In genomic region chr10:91592282-91593020, GRCh38 we compare ENCODE assay signal across 14 cellular contexts.
A peak's percentile ranks its signal among the peaks of the same experiment; 100 is the strongest.
DNase-seq lines count a peak whose midpoint lies in the region; ATAC-seq and TF ChIP-seq lines count a peak whose summit lies in the region.
"Had no signal": no experiment of that assay in that cellular context is flagged by ENCODE, and none has a peak within 500 bp of the region (broad histone marks: within the 10 kb centered on the region; RNA-seq: fewer than 3 reads in every experiment).

No MANE protein-coding gene starts in this region.

- TF ChIP-seq CTCF in tibial artery (IDR thresholded peaks at IDR 0.05), result no peak

- no peak overlapping the region for H3K9ac ChIP-seq in mucosa of rectum (ENCODE audit: low read depth in 1 of 2, low read length in 2 of 2)

- H3K36me3 ChIP-seq in mucosa of rectum (ENCODE audit: control insufficient read depth in 2 of 2, insufficient read depth in 2 of 2, low read length in 2 of 2) (no peaks in the 10 kb centered on the region), tibial artery (no peaks in the 10 kb centered on the region)

- peak in 2 of 3 experiments; percentile 43 to 72 for DNase-seq in NCI-H1417 (lab: John Stamatoyannopoulos, UW)
- no peak for DNase-seq in NCI-H1417 treated with DMSO at 0.1 percent for 48 hours (lab: John Stamatoyannopoulos, UW)
- DNase-seq in tibial artery, result no peak
- DNase-seq in OCI-M2 (lab: John Stamatoyannopoulos, UW; ENCODE audit: unreplicated experiment), result no peak
- no peak for DNase-seq in NCI-H446 (lab: John Stamatoyannopoulos, UW)
- DNase-seq: 8988T; activated CD4-positive, alpha-beta T cell treated with anti-CD3 and anti-CD28 coated beads for 1 hour; Calu3; stimulated activated naive B cell treated with anti-CD40 and anti-IgM and Interleukin-4, amounts not matched to agents 10 μg/mL and 1 μg/mL and 100 μg/mL, for 72 hours had no signal

- H3K9me3 ChIP-seq in mucosa of rectum (ENCODE audit: control insufficient read depth in 2 of 2, low read length in 2 of 2) (no peaks in the 10 kb centered on the region), tibial artery (no peaks in the 10 kb centered on the region)

- peaks cover 5% of the 10 kb centered on the region in 2 donors for H3K27me3 ChIP-seq in mucosa of rectum (ENCODE audit: control insufficient read depth in 2 of 2, insufficient read depth in 2 of 2, low read length in 2 of 2)
- no peaks in the 10 kb centered on the region for H3K27me3 ChIP-seq in tibial artery

- ATAC-seq in GM19452 (IDR thresholded peaks at IDR 0.05; ENCODE audit: unreplicated experiment), result no peak
- ATAC-seq: HCT116; stimulated activated naive B cell treated with anti-CD40 and anti-IgM and Interleukin-4, amounts not matched to agents 10 μg/mL and 1 μg/mL and 100 μg/mL, for 72 hours had no signal

- H3K27ac ChIP-seq in cingulate gyrus (ENCODE audit: low read depth, low read length) (peak overlapping the region; percentile 79), mucosa of rectum (ENCODE audit: low read depth in 2 of 2, low read length in 2 of 2) (peak overlapping the region; percentile 43 to 74), tibial artery (peak overlapping the region; percentile 83 to 85)
- H3K27ac ChIP-seq: SK-N-MC had no signal

- intact Hi-C loops in tibial artery (cut with DNase I; ENCODE audit: low total_unique reads), result no loop called here

- H3K4me3 ChIP-seq in mucosa of rectum (ENCODE audit: low read length in 2 of 2) (no peak overlapping the region), tibial artery (no peak overlapping the region)
- H3K4me3 ChIP-seq: SK-N-MC had no signal

- peaks cover 17 to 28% of the 10 kb centered on the region in 2 donors for H3K4me1 ChIP-seq in mucosa of rectum (ENCODE audit: control insufficient read depth in 2 of 2, insufficient read depth in 2 of 2, low read length in 2 of 2)
- H3K4me1 ChIP-seq in tibial artery, result peaks cover 6 to 99% (median 87%) of the 10 kb centered on the region in 4 donors

Comparison
In these comparisons a context has a peak if more than half of its experiments do, and no peak if none do; other contexts are left out.
1. DNase-seq: peak in NCI-H1417 (2 of 3); none in NCI-H1417 treated with DMSO at 0.1 percent for 48 hours (single experiment), tibial artery (0 of 2), OCI-M2 (single experiment) and NCI-H446 (0 of 2).
2. Peak in every context shown above with its lines, with median percentiles within 50 percentile points of each other: H3K27ac ChIP-seq.